ENCODE assay signal across 8 cellular contexts in genomic region chr1:92482404-92482664, GRCh38. TPM values are rescaled to one million over a fixed set of nuclear protein-coding genes. Genes with fewer than 3 reads are reported as not detected.
DNase-seq lines count a peak whose midpoint lies in the region; ATAC-seq and TF ChIP-seq lines count a peak whose summit lies in the region.

No MANE protein-coding gene starts in this region.

- H3K79me2 ChIP-seq in SK-N-SH (ENCODE audit: insufficient read depth) = no peaks in the 10 kb centered on the region

- no peak overlapping the region for H3K27ac ChIP-seq in SK-N-SH (ENCODE audit: low read depth in 2 of 2, low read length in 1 of 2)

- H3K4me2 ChIP-seq in SK-N-SH = peak overlapping the region; percentile 73

- H2AFZ ChIP-seq in SK-N-SH (ENCODE audit: low read depth) = no peak overlapping the region

- no peak for TF ChIP-seq RAD21 in SK-N-SH (IDR thresholded peaks at IDR 0.05; ENCODE audit: low read length)

- no peaks in the 10 kb centered on the region for H3K9me3 Mint-ChIP-seq in activated T-helper 2 cell treated with anti-CD3 and anti-CD28 coated beads, Interferon-gamma antibody, Interleukin-2, Interleukin-4, amounts not matched to agents 10 μg/mL and 5 μg/mL and 100 μg/mL, durations not matched to agents 14 hours and 24 hours and 36 hours
- H3K9me3 Mint-ChIP-seq in stimulated activated memory B cell treated with anti-CD40 and anti-IgM and Interleukin-4, amounts not matched to agents 10 μg/mL and 1 μg/mL and 100 μg/mL, for 72 hours = peaks cover 2% of the 10 kb centered on the region

- H3K9me3 ChIP-seq in SK-N-SH = no peaks in the 10 kb centered on the region

- no peak for TF ChIP-seq EP300 in SK-N-SH (IDR thresholded peaks at IDR 0.05; ENCODE audit: borderline replicate concordance in 1 of 2, low read depth in 1 of 2, low read length in 1 of 2)

- no peak for DNase-seq in SK-N-SH
- DNase-seq in activated T-helper 2 cell treated with anti-CD3 and anti-CD28 coated beads, Interferon-gamma antibody, Interleukin-2, Interleukin-4, amounts not matched to agents 10 μg/mL and 5 μg/mL and 100 μg/mL, durations not matched to agents 14 hours and 24 hours and 36 hours (ENCODE audit: low spot score) = no peak
- DNase-seq in islet precursor cell = peak; percentile 64
- no peak for DNase-seq in stimulated activated CD4-positive, alpha-beta T cell treated with anti-CD3 and anti-CD28 coated beads, Interleukin-12 subunit alpha, Interleukin-12 subunit beta, amount 100 ng/mL, for 4 hours
- no peak for DNase-seq in NCI-H82 (lab: John Stamatoyannopoulos, UW)

- intact Hi-C loops in activated T-helper 2 cell treated with anti-CD3 and anti-CD28 coated beads, Interferon-gamma antibody, Interleukin-2, Interleukin-4, amounts not matched to agents 10 μg/mL and 5 μg/mL and 100 μg/mL, durations not matched to agents 14 hours and 24 hours and 36 hours (cut with micrococcal nuclease) = loop anchor here (10.0 kb wide), 1 partner anchor 288 kb away; no protein-coding TSS in a partner anchor

- peaks cover 93% of the 10 kb centered on the region for H3K27me3 ChIP-seq in SK-N-SH (ENCODE audit: insufficient read depth)

- peaks cover 73% of the 10 kb centered on the region for H3K36me3 Mint-ChIP-seq in activated T-helper 2 cell treated with anti-CD3 and anti-CD28 coated beads, Interferon-gamma antibody, Interleukin-2, Interleukin-4, amounts not matched to agents 10 μg/mL and 5 μg/mL and 100 μg/mL, durations not matched to agents 14 hours and 24 hours and 36 hours (ENCODE audit: low read depth)
- peaks cover 48% of the 10 kb centered on the region for H3K36me3 Mint-ChIP-seq in stimulated activated memory B cell treated with anti-CD40 and anti-IgM and Interleukin-4, amounts not matched to agents 10 μg/mL and 1 μg/mL and 100 μg/mL, for 72 hours

- H3K36me3 ChIP-seq in SK-N-SH (replicated peaks in 1 of 2; ENCODE audit: control insufficient read depth in 1 of 2, insufficient read depth in 2 of 2, low read length in 1 of 2) = no peaks in the 10 kb centered on the region

- H3K9me2 ChIP-seq in SK-N-SH = no peaks in the 10 kb centered on the region

- H3K4me1 Mint-ChIP-seq in activated T-helper 2 cell treated with anti-CD3 and anti-CD28 coated beads, Interferon-gamma antibody, Interleukin-2, Interleukin-4, amounts not matched to agents 10 μg/mL and 5 μg/mL and 100 μg/mL, durations not matched to agents 14 hours and 24 hours and 36 hours (ENCODE audit: low read depth) = peaks cover 40% of the 10 kb centered on the region
- peaks cover 49% of the 10 kb centered on the region for H3K4me1 Mint-ChIP-seq in stimulated activated memory B cell treated with anti-CD40 and anti-IgM and Interleukin-4, amounts not matched to agents 10 μg/mL and 1 μg/mL and 100 μg/mL, for 72 hours

- no peaks in the 10 kb centered on the region for H3F3A ChIP-seq in SK-N-SH (replicated peaks; ENCODE audit: insufficient read depth)

- H3K9ac ChIP-seq in SK-N-SH = no peak overlapping the region

- H3K4me3 Mint-ChIP-seq in activated T-helper 2 cell treated with anti-CD3 and anti-CD28 coated beads, Interferon-gamma antibody, Interleukin-2, Interleukin-4, amounts not matched to agents 10 μg/mL and 5 μg/mL and 100 μg/mL, durations not matched to agents 14 hours and 24 hours and 36 hours (ENCODE audit: low read depth) = peak overlapping the region; percentile 99
- peak overlapping the region; percentile 89 for H3K4me3 Mint-ChIP-seq in stimulated activated memory B cell treated with anti-CD40 and anti-IgM and Interleukin-4, amounts not matched to agents 10 μg/mL and 1 μg/mL and 100 μg/mL, for 72 hours

- peaks cover 0 to 14% of the 10 kb centered on the region in 2 experiments; a peak in 1 of 4 replicates for H3K4me1 ChIP-seq in SK-N-SH (ENCODE audit: control insufficient read depth in 1 of 2, insufficient read depth in 2 of 2, low read depth in 1 of 2, low read length in 1 of 2)

- POLR2A ChIA-PET in SK-N-SH (lab: Yijun Ruan, JAX) = no interaction called here

- CTCF ChIA-PET in SK-N-SH (lab: Yijun Ruan, JAX) = interaction anchor here (0.8 to 1.9 kb wide), 2 partner anchors 8 to 301 kb away, joined by 3 to 6 read pairs; no protein-coding TSS in a partner anchor

- H3K4me3 ChIP-seq in SK-N-SH (ENCODE audit: low read depth in 2 of 2, low read length in 1 of 2) = no peak overlapping the region

- 0% methylated on average over 5 of the region's 15 CpGs for WGBS in SK-N-SH (ENCODE audit: low lambda C conversion rate)

- H4K20me1 ChIP-seq in SK-N-SH (ENCODE audit: insufficient read depth) = peaks cover 6% of the 10 kb centered on the region; the same call in 1 of the 2 replicates

- peak overlapping the region; percentile 89 for H3K27ac Mint-ChIP-seq in activated T-helper 2 cell treated with anti-CD3 and anti-CD28 coated beads, Interferon-gamma antibody, Interleukin-2, Interleukin-4, amounts not matched to agents 10 μg/mL and 5 μg/mL and 100 μg/mL, durations not matched to agents 14 hours and 24 hours and 36 hours
- H3K27ac Mint-ChIP-seq in stimulated activated memory B cell treated with anti-CD40 and anti-IgM and Interleukin-4, amounts not matched to agents 10 μg/mL and 1 μg/mL and 100 μg/mL, for 72 hours = peak overlapping the region; percentile 92

- TF ChIP-seq CTCF in SK-N-SH (IDR thresholded peaks at IDR 0.05) = no peak

- H3K27me3 Mint-ChIP-seq in activated T-helper 2 cell treated with anti-CD3 and anti-CD28 coated beads, Interferon-gamma antibody, Interleukin-2, Interleukin-4, amounts not matched to agents 10 μg/mL and 5 μg/mL and 100 μg/mL, durations not matched to agents 14 hours and 24 hours and 36 hours (ENCODE audit: low read depth) = no peaks in the 10 kb centered on the region
- peaks cover 46% of the 10 kb centered on the region for H3K27me3 Mint-ChIP-seq in stimulated activated memory B cell treated with anti-CD40 and anti-IgM and Interleukin-4, amounts not matched to agents 10 μg/mL and 1 μg/mL and 100 μg/mL, for 72 hours

- ATAC-seq in SK-N-SH treated with all-trans-retinoic acid at 6 μM for 48 hours (no peak), HG02759 (IDR thresholded peaks at IDR 0.05; ENCODE audit: unreplicated experiment) (no peak)
- no peak for ATAC-seq in stimulated activated memory B cell treated with anti-CD40 and anti-IgM and Interleukin-4, amounts not matched to agents 10 μg/mL and 1 μg/mL and 100 μg/mL, for 72 hours

TF ChIP-seq in SK-N-SH, 30 proteins besides CTCF, POLR2A, EP300 and RAD21:
- no peak for TF ChIP-seq SIN3A (IDR thresholded peaks at IDR 0.05; ENCODE audit: borderline replicate concordance, low read depth, low read length)
- no peak for TF ChIP-seq SMC3 (IDR thresholded peaks at IDR 0.05; ENCODE audit: low read depth, low read length)
- TF ChIP-seq POLR2AphosphoS5 (IDR thresholded peaks at IDR 0.05; ENCODE audit: low read depth, low read length) = no peak
- no peak for TF ChIP-seq RCOR1 (IDR thresholded peaks at IDR 0.05; ENCODE audit: low read length)
- TF ChIP-seq TCF12 (IDR thresholded peaks at IDR 0.05) = no peak
- TF ChIP-seq MXI1 (IDR thresholded peaks at IDR 0.05; ENCODE audit: low read depth, low read length) = no peak
- TF ChIP-seq EZH2phosphoT487 (IDR thresholded peaks at IDR 0.05; ENCODE audit: borderline replicate concordance, low read depth) = no peak
- no peak for TF ChIP-seq GATA2 (CRISPR knock-in tag; IDR thresholded peaks at IDR 0.05)

TF ChIP-seq in SK-N-SH treated with all-trans-retinoic acid at 6 μM for 48 hours, 23 proteins besides CTCF, POLR2A, EP300 and RAD21:
- no peak for TF ChIP-seq RARB (CRISPR knock-in tag; IDR thresholded peaks at IDR 0.05)
- TF ChIP-seq CSDC2 (CRISPR knock-in tag; IDR thresholded peaks at IDR 0.05) = no peak
- TF ChIP-seq, protein P1, sequence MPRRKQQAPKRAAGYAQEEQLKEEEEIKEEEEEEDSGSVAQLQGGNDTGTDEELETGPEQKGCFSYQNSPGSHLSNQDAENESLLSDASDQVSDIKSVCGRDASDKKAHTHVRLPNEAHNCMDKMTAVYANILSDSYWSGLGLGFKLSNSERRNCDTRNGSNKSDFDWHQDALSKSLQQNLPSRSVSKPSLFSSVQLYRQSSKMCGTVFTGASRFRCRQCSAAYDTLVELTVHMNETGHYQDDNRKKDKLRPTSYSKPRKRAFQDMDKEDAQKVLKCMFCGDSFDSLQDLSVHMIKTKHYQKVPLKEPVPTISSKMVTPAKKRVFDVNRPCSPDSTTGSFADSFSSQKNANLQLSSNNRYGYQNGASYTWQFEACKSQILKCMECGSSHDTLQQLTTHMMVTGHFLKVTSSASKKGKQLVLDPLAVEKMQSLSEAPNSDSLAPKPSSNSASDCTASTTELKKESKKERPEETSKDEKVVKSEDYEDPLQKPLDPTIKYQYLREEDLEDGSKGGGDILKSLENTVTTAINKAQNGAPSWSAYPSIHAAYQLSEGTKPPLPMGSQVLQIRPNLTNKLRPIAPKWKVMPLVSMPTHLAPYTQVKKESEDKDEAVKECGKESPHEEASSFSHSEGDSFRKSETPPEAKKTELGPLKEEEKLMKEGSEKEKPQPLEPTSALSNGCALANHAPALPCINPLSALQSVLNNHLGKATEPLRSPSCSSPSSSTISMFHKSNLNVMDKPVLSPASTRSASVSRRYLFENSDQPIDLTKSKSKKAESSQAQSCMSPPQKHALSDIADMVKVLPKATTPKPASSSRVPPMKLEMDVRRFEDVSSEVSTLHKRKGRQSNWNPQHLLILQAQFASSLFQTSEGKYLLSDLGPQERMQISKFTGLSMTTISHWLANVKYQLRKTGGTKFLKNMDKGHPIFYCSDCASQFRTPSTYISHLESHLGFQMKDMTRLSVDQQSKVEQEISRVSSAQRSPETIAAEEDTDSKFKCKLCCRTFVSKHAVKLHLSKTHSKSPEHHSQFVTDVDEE (CRISPR knock-in tag; IDR thresholded peaks at IDR 0.05) = no peak

RNA-seq across cellular contexts. Expression of gene GFI1, which starts 4.4 kb away (rescaled TPM):
- 0.18 and 0.19 TPM in 2 replicates for polyA plus RNA-seq in SK-N-SH (2012; rRNA removed)
- 0.08 and 0.12 TPM in 2 replicates for polyA plus RNA-seq in SK-N-SH (2012; cell fraction: cytosol; rRNA removed)
- polyA plus RNA-seq in SK-N-SH (2012; cell fraction: nucleus; rRNA removed) = 0.62 and 0.69 TPM in 2 replicates
- total RNA-seq in activated T-helper 2 cell treated with anti-CD3 and anti-CD28 coated beads, Interferon-gamma antibody, Interleukin-2, Interleukin-4, amounts not matched to agents 10 μg/mL and 5 μg/mL and 100 μg/mL, durations not matched to agents 14 hours and 24 hours and 36 hours = 93.8 and 99.4 TPM in 2 replicates
